ENCODE assay signal across 24 cellular contexts in genomic region chr5:9282211-9282610, GRCh38.
"Had no signal": no experiment of that assay in that cellular context is flagged by ENCODE, and none has a peak within 500 bp of the region (broad histone marks: within the 10 kb centered on the region; RNA-seq: fewer than 3 reads in every experiment).

No MANE protein-coding gene starts in this region.

- ATAC-seq: activated T-cell treated with anti-CD3 and anti-CD28 coated beads, Interleukin-2, amount 50 U/mL, for 72 hours; Right ventricle myocardium inferior; T-cell had no signal

- DNase-seq: activated B cell treated with CpG ODN at 0.5 μM for 24 hours; activated CD4-positive, alpha-beta memory T cell treated with anti-CD3 and anti-CD28 coated beads, Interleukin-2, amount 10 ng/mL, durations not matched to agents 7 days and 5 days; activated CD4-positive, alpha-beta T cell treated with anti-CD3 and anti-CD28 coated beads, Interleukin-2, amount 10 ng/mL, durations not matched to agents 7 days and 5 days; activated gamma-delta T cell treated with Interleukin-2 at 50 U/mL for 16 hours; activated naive CD4-positive, alpha-beta T cell treated with anti-CD3 and anti-CD28 coated beads, Interleukin-2, amount 10 ng/mL, durations not matched to agents 7 days and 5 days; activated naive CD8-positive, alpha-beta T cell treated with anti-CD3 and anti-CD28 coated beads for 36 hours; activated T-cell treated with anti-CD3 and anti-CD28 coated beads for 4 hours; activated T-cell treated with anti-CD3 and anti-CD28 coated beads, Interleukin-2, amount 50 U/mL, for 72 hours; cerebellar nuclear complex; MM.1S; NCI-H1048; NCI-H146; NCI-H187 treated with DMSO at 0.1 percent for 48 hours; NCI-H2081 treated with DMSO at 0.1 percent for 48 hours; NCI-H2171; NCI-H2227 treated with DMSO at 0.1 percent for 48 hours; NCI-H446 treated with DMSO at 0.1 percent for 48 hours; NCI-H526; NCI-H82; RPMI8226; T-cell; T-helper 2 cell; T1000 had no signal
